Comparison of ENCODE assay signal across 9 cellular contexts in genomic region chr16:62225675-62226074, GRCh38.
DNase-seq lines count a peak whose midpoint lies in the region; ATAC-seq and TF ChIP-seq lines count a peak whose summit lies in the region.
"Had no signal": no experiment of that assay in that cellular context is flagged by ENCODE, and none has a peak within 500 bp of the region (broad histone marks: within the 10 kb centered on the region; RNA-seq: fewer than 3 reads in every experiment).

No MANE protein-coding gene starts in this region.

- H3K79me1 ChIP-seq in H9 (ENCODE audit: insufficient read depth, low read depth, low read length, poor library complexity, severe bottlenecking): no peaks in the 10 kb centered on the region

- no peak overlapping the region for H3K18ac ChIP-seq in H9 (ENCODE audit: insufficient read length, low read depth, low read length)

- peak; percentile 65 for ATAC-seq in sciatic nerve
- ATAC-seq in HG03025 (IDR thresholded peaks at IDR 0.05; ENCODE audit: low FRiP score, unreplicated experiment): no peak

- no peak overlapping the region for H2AK5ac ChIP-seq in H9 (ENCODE audit: insufficient read length, low read length)

- no peak overlapping the region for H2BK120ac ChIP-seq in H9 (ENCODE audit: low read depth, low read length, poor library complexity, severe bottlenecking)

- intact Hi-C loops in sciatic nerve (cut with DNase I): no loop called here

- H2BK15ac ChIP-seq in H9 (ENCODE audit: low read depth, low read length): no peak overlapping the region

- no peaks in the 10 kb centered on the region for H3K23me2 ChIP-seq in H9 (ENCODE audit: insufficient read length, low read depth, low read length, poor library complexity, severe bottlenecking)

- peaks cover 2 to 7% of the 10 kb centered on the region in 2 experiments; a peak in 2 of 4 replicates for H3K4me1 Mint-ChIP-seq in H9
- H3K4me1 Mint-ChIP-seq in T-helper 2 cell treated with Interferon-gamma antibody and Interleukin-4, amounts not matched to agents 5 μg/mL and 100 μg/mL, for 36 hours (ENCODE audit: low read depth): no peaks in the 10 kb centered on the region
- H3K4me1 Mint-ChIP-seq: activated B cell treated with CpG ODN at 0.5 μM for 24 hours had no signal

- H2BK12ac ChIP-seq in H9 (ENCODE audit: insufficient read length, low read depth, low read length): no peak overlapping the region

- no peak overlapping the region for H3K27ac Mint-ChIP-seq in H9
- no peak overlapping the region for H3K27ac Mint-ChIP-seq in T-helper 2 cell treated with Interferon-gamma antibody and Interleukin-4, amounts not matched to agents 5 μg/mL and 100 μg/mL, for 36 hours
- H3K27ac Mint-ChIP-seq: activated B cell treated with CpG ODN at 0.5 μM for 24 hours had no signal

- WGBS in H9 (ENCODE audit: extremely low coverage, insufficient read length, low lambda C conversion rate): no CpG with 5 or more reads among the region's 7 CpGs

- H4K8ac ChIP-seq in H9 (replicated peaks; ENCODE audit: insufficient read length, low read depth, low read length): no peak overlapping the region

- no peaks in the 10 kb centered on the region for H3K9me3 Mint-ChIP-seq in H9
- peaks cover 25% of the 10 kb centered on the region for H3K9me3 Mint-ChIP-seq in T-helper 2 cell treated with Interferon-gamma antibody and Interleukin-4, amounts not matched to agents 5 μg/mL and 100 μg/mL, for 36 hours

- no peak overlapping the region for H2AFZ ChIP-seq in H9 (ENCODE audit: low read length)

- no peaks in the 10 kb centered on the region for H3K9me3 ChIP-seq in H9 (ENCODE audit: control insufficient read depth, low read depth, low read length)

- no peak overlapping the region for H2BK5ac ChIP-seq in H9 (ENCODE audit: insufficient read length, low read length)

- no peak overlapping the region for H3K23ac ChIP-seq in H9 (ENCODE audit: insufficient read length, low read depth, low read length)

- no peak overlapping the region for H3K56ac ChIP-seq in H9 (ENCODE audit: insufficient read length, low read depth, low read length)

- H3K36me3 Mint-ChIP-seq in H9 (ENCODE audit: insufficient read depth in 1 of 3, low read depth in 3 of 3): no peaks in the 10 kb centered on the region
- no peaks in the 10 kb centered on the region for H3K36me3 Mint-ChIP-seq in T-helper 2 cell treated with Interferon-gamma antibody and Interleukin-4, amounts not matched to agents 5 μg/mL and 100 μg/mL, for 36 hours (ENCODE audit: low read depth)

- no peak overlapping the region for H3K4me2 ChIP-seq in H9 (ENCODE audit: insufficient read depth, insufficient read length, low read length)

- H3K27ac ChIP-seq in H9 (ENCODE audit: insufficient read length, low read depth, low read length): no peak overlapping the region

- no peaks in the 10 kb centered on the region for H3K27me3 Mint-ChIP-seq in H9 (ENCODE audit: low read depth)
- H3K27me3 Mint-ChIP-seq in T-helper 2 cell treated with Interferon-gamma antibody and Interleukin-4, amounts not matched to agents 5 μg/mL and 100 μg/mL, for 36 hours (ENCODE audit: low read depth): no peaks in the 10 kb centered on the region
- H3K27me3 Mint-ChIP-seq: activated B cell treated with CpG ODN at 0.5 μM for 24 hours had no signal

- H3K9ac ChIP-seq in H9 (ENCODE audit: extremely low read depth, insufficient read length, low read length): no peak overlapping the region

- no peak overlapping the region for H4K5ac ChIP-seq in H9 (ENCODE audit: insufficient read length, low read depth, low read length)

- H2BK20ac ChIP-seq in H9 (ENCODE audit: low read depth, low read length, poor library complexity, severe bottlenecking): no peak overlapping the region

- H3K27me3 ChIP-seq in H9 (ENCODE audit: insufficient read depth, low read length): no peaks in the 10 kb centered on the region

- peak; percentile 91 for DNase-seq in H9
- DNase-seq in NAMALWA (ENCODE audit: low spot score): peak; percentile 97
- peak; percentile 3 for DNase-seq in T-helper 2 cell treated with Interferon-gamma antibody and Interleukin-4, amounts not matched to agents 5 μg/mL and 100 μg/mL, for 36 hours (ENCODE audit: low spot score)
- DNase-seq in glomerular visceral epithelial cell (ENCODE audit: extremely low spot score): peak; percentile 49
- DNase-seq in sciatic nerve (ENCODE audit: low spot score): peak; percentile 69
- DNase-seq in SW 1271 (lab: John Stamatoyannopoulos, UW): no peak
- DNase-seq: activated B cell treated with CpG ODN at 0.5 μM for 24 hours had no signal

- H3K4ac ChIP-seq in H9 (ENCODE audit: low read depth, low read length): no peak overlapping the region

- no peak overlapping the region for H3T11ph ChIP-seq in H9 (ENCODE audit: low read length)

- TF ChIP-seq CTCF in GM12873 (IDR thresholded peaks at IDR 0.05; ENCODE audit: insufficient read depth, low read depth, low read length, missing control alignments): peak; percentile 58
- TF ChIP-seq CTCF in H9 (conservative IDR thresholded peaks at IDR 0.05): peak; percentile 85

- no peaks in the 10 kb centered on the region for H3K79me2 ChIP-seq in H9 (ENCODE audit: insufficient read depth, low read length)

- H4K91ac ChIP-seq in H9 (ENCODE audit: insufficient read length, low read depth, low read length): no peak overlapping the region

- no peaks in the 10 kb centered on the region for H3K4me1 ChIP-seq in H9 (ENCODE audit: insufficient read depth, low read length)

- H4K20me1 ChIP-seq in H9 (ENCODE audit: control insufficient read depth, insufficient read depth, insufficient read length): no peaks in the 10 kb centered on the region

- H3K14ac ChIP-seq in H9 (ENCODE audit: insufficient read depth, low read length): no peak overlapping the region

- no peak overlapping the region for H3K4me3 Mint-ChIP-seq in H9
- no peak overlapping the region for H3K4me3 Mint-ChIP-seq in T-helper 2 cell treated with Interferon-gamma antibody and Interleukin-4, amounts not matched to agents 5 μg/mL and 100 μg/mL, for 36 hours
- H3K4me3 Mint-ChIP-seq: activated B cell treated with CpG ODN at 0.5 μM for 24 hours had no signal

Comparison
In these comparisons a context has a peak if more than half of its experiments do, and no peak if none do; other contexts are left out.
1. DNase-seq: peak in H9 (single experiment), NAMALWA (single experiment), T-helper 2 cell treated with Interferon-gamma antibody and Interleukin-4, amounts not matched to agents 5 μg/mL and 100 μg/mL, for 36 hours (single experiment), glomerular visceral epithelial cell (single experiment) and sciatic nerve (single experiment); none in SW 1271 (0 of 2).